In the genomic region with DNA sequence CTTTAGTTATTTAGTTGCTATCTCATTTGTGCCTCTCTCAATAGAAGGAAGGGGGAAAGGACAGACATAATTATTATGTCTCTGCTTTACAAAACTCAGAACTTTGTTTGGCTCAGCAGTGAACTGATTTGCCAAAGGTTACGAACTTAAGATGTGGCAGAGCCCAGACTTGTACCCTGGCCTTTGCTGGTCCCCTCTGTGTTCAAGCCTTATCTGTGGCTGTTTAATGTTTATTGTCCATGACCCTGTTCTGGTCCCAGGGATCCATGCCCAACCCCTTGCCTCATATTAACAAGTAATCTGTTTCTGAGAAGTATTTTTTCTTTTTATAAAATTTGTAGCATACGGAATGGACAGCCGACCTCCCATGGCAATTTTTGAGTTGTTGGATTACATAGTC, we compare ENCODE assay signal across 29 cellular contexts.
"Had no signal": no experiment of that assay in that cellular context is flagged by ENCODE, and none has a peak within 500 bp of the region (broad histone marks: within the 10 kb centered on the region; RNA-seq: fewer than 3 reads in every experiment).

No MANE protein-coding gene starts in this region.

- H3K4me1 ChIP-seq: neural progenitor cell, parathyroid adenoma, tibial nerve had no signal

- H3K9ac ChIP-seq: neural progenitor cell, parathyroid adenoma had no signal

- H3K27ac Mint-ChIP-seq: mesothelial cell of epicardium, neural progenitor cell, progenitor cell of endocrine pancreas had no signal

- H2AFZ ChIP-seq: neural progenitor cell, parathyroid adenoma had no signal

- H3K79me2 ChIP-seq: parathyroid adenoma had no signal

- H3K27me3 ChIP-seq: neural progenitor cell, tibial nerve, upper lobe of left lung had no signal

- ATAC-seq: left colon; left ventricle myocardium superior; mucosa of descending colon; natural killer cell treated with Interleukin-12 subunit alpha and Interleukin-12 subunit beta and Interleukin-15 and Interleukin-18, amount 100 ng/mL, for 72 hours; sciatic nerve; stimulated activated naive CD8-positive, alpha-beta T cell treated with anti-CD3 and anti-CD28 coated beads, Interleukin-15, Interleukin-2, amounts not matched to agents 100 U/mL and 50 U/mL, for 24 hours had no signal

- DNase-seq: dermis blood vessel endothelial cell; effector memory CD4-positive, alpha-beta T cell; hypothalamus; immature natural killer cell; kidney glomerular epithelial cell; left colon; left ventricle myocardium superior; mesenchymal stem cell; mucosa of descending colon; naive B cell; stimulated activated CD4-positive, alpha-beta T cell treated with anti-CD3 and anti-CD28 coated beads, Interleukin-12 subunit alpha, Interleukin-12 subunit beta, amount 100 ng/mL, for 4 hours; stimulated activated CD4-positive, alpha-beta T cell treated with anti-CD3 and anti-CD28 coated beads, Interleukin-1b, Interleukin-23, amount 100 ng/mL, for 48 hours; stimulated activated CD4-positive, alpha-beta T cell treated with anti-CD3 and anti-CD28 coated beads, Interleukin-4, amount 100 ng/mL, for 1 hour; stimulated activated CD8-positive, alpha-beta memory T cell treated with anti-CD3 and anti-CD28 coated beads, Interleukin-4, amount 100 ng/mL, for 48 hours; stimulated activated naive CD8-positive, alpha-beta T cell treated with anti-CD3 and anti-CD28 coated beads, Interleukin-15, Interleukin-2, amounts not matched to agents 100 U/mL and 50 U/mL, for 24 hours; upper lobe of left lung had no signal

- H3K27ac ChIP-seq: coronary artery, neural progenitor cell, parathyroid adenoma, thoracic aorta, tibial nerve, upper lobe of left lung had no signal

- H3K27me3 Mint-ChIP-seq: naive B cell; natural killer cell treated with Interleukin-12 subunit alpha and Interleukin-12 subunit beta and Interleukin-15 and Interleukin-18, amount 100 ng/mL, for 72 hours; progenitor cell of endocrine pancreas had no signal

- H3K4me3 Mint-ChIP-seq: immature natural killer cell; mesothelial cell of epicardium; naive B cell; natural killer cell treated with Interleukin-12 subunit alpha and Interleukin-12 subunit beta and Interleukin-15 and Interleukin-18, amount 100 ng/mL, for 72 hours; neural progenitor cell had no signal

- H3K4me3 ChIP-seq: coronary artery, lung, mucosa of descending colon, neural progenitor cell, smooth muscle cell, thoracic aorta, tibial nerve, upper lobe of left lung had no signal

- H3K4me2 ChIP-seq: neural progenitor cell, smooth muscle cell had no signal

- H3K4me1 Mint-ChIP-seq: mesothelial cell of epicardium, neural progenitor cell had no signal

- H3K9me3 Mint-ChIP-seq: immature natural killer cell; mesothelial cell of epicardium; naive B cell; natural killer cell treated with Interleukin-12 subunit alpha and Interleukin-12 subunit beta and Interleukin-15 and Interleukin-18, amount 100 ng/mL, for 72 hours; neural progenitor cell had no signal

- H3K9me3 ChIP-seq: mucosa of descending colon, thoracic aorta, tibial nerve, upper lobe of left lung had no signal

- FAIRE-seq: frontal cortex, urothelium cell line had no signal
